ENCODE assay signal across 12 cellular contexts in the genomic region with DNA sequence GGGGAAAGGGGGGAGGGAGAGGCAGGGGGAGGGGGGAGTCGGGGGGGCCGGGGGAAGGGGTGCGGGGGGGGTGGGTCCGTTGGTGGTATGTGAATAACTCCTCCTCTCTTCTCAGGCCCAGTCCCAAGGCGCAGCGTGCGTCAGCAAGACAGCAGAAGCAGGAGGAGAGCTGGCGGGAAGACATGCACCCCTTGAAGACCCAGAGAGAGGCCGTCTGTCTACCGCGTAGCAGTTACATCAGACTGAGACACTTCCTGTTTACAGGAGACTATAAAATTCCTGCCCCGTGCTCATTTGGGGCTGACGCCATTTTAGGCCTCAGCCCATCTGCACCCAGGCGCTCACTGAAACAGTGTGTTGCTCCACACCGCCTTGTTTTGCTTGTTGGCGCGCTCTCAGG. TPM values are rescaled to one million over a fixed set of nuclear protein-coding genes. Genes with fewer than 3 reads are reported as not detected.
DNase-seq lines count a peak whose midpoint lies in the region; ATAC-seq, FAIRE-seq and TF ChIP-seq lines count a peak whose summit lies in the region.
"Had no signal": no experiment of that assay in that cellular context is flagged by ENCODE, and none has a peak within 500 bp of the region (broad histone marks: within the 10 kb centered on the region; RNA-seq: fewer than 3 reads in every experiment).

No MANE protein-coding gene starts in this region.

- CTCF ChIA-PET in K562 (lab: Yijun Ruan, JAX; ENCODE audit: low intra/inter-chr PET ratio): no interaction called here

- ATAC-seq in K562: peak; percentile 84
- no peak for ATAC-seq in GM18511 (IDR thresholded peaks at IDR 0.05; ENCODE audit: unreplicated experiment)
- ATAC-seq in GM18861 (IDR thresholded peaks at IDR 0.05; ENCODE audit: unreplicated experiment): no peak

- intact Hi-C loops in K562 (cut with micrococcal nuclease) (no loop called here), ovary (cut with DNase I) (no loop called here)

- no peak for TF ChIP-seq CTCF in K562 (IDR thresholded peaks at IDR 0.05 in 2 of 3, conservative IDR thresholded peaks at IDR 0.05 in 1 of 3; ENCODE audit: insufficient read depth in 2 of 3, low read depth in 1 of 3, low read length in 3 of 3)
- TF ChIP-seq CTCF in ovary (IDR thresholded peaks at IDR 0.05): no peak

- H3K9ac ChIP-seq in GM23248 (peak overlapping the region; percentile 90), K562 (ENCODE audit: insufficient read depth in 1 of 2, low read depth in 2 of 2, low read length in 2 of 2) (peak overlapping the region in 1 of 2 experiments; percentile 12; a peak in 1 of 4 replicates)

- 40 to 51% methylated on average over 9 to 17 of the region's 17 CpGs for WGBS in GM23248 (ENCODE audit: low coverage in 1 of 2, low lambda C conversion rate in 2 of 2, missing lambda C conversion rate in 2 of 2), 2 experiments
- WGBS in K562 (ENCODE audit: insufficient coverage, low coverage, missing lambda C conversion rate): 37% methylated on average over 13 of the region's 17 CpGs
- WGBS in ovary, 3 donors: 73 to 84% (median 77%) methylated on average over 16 to 17 of the region's 17 CpGs

- no peaks in the 10 kb centered on the region; the same call in 1 of the 2 replicates for H3F3A ChIP-seq in GM23248 (ENCODE audit: insufficient read depth)

- BruUV-seq in K562 (replicated peaks; lab: Mats Ljungman, UMichigan): no TSS peak

- peak overlapping the region; percentile 63 for H3K4me2 ChIP-seq in GM23248 (ENCODE audit: unreplicated experiment)
- H3K4me2 ChIP-seq in K562 (ENCODE audit: insufficient read depth, low read length): peak overlapping the region; percentile 64

- no peaks in the 10 kb centered on the region for H3K36me3 ChIP-seq in GM23248 (ENCODE audit: low read depth)
- H3K36me3 ChIP-seq in K562 (ENCODE audit: control insufficient read depth, insufficient read depth, low read length): no peaks in the 10 kb centered on the region
- H3K36me3 ChIP-seq in ovary: no peaks in the 10 kb centered on the region

- no peak overlapping the region for H2AFZ ChIP-seq in GM23248
- peak overlapping the region; percentile 84 for H2AFZ ChIP-seq in K562 (ENCODE audit: low read depth, low read length)

- H4K20me1 ChIP-seq in GM23248 (ENCODE audit: insufficient read depth) (no peaks in the 10 kb centered on the region), K562 (replicated peaks; ENCODE audit: control insufficient read depth, insufficient read depth, low read length) (no peaks in the 10 kb centered on the region)

- H3K27ac ChIP-seq in GM23248 (peak overlapping the region; percentile 85), K562 (ENCODE audit: extremely low read depth, low read depth, low read length) (0 out of 3 replicates have a peak overlapping the region, but pooled peaks have one; percentile 14), ovary (no peak overlapping the region)

- POLR2A ChIA-PET in K562 (lab: Yijun Ruan, JAX): interaction anchor here (1.5 kb wide), 1 partner anchor 13 kb away, joined by 3 read pairs; no protein-coding TSS in a partner anchor

- no peaks in the 10 kb centered on the region for H3K27me3 ChIP-seq in GM23248 (replicated peaks; ENCODE audit: insufficient read depth)
- peaks cover 12 to 27% of the 10 kb centered on the region in 2 experiments for H3K27me3 ChIP-seq in K562 (ENCODE audit: control insufficient read depth in 2 of 2, insufficient read depth in 2 of 2, low read length in 2 of 2)
- H3K27me3 ChIP-seq in ovary: no peaks in the 10 kb centered on the region

- H3K9me1 ChIP-seq in K562 (ENCODE audit: control insufficient read depth, insufficient read depth, low read length): no peaks in the 10 kb centered on the region

- peaks cover 30% of the 10 kb centered on the region for H3K4me1 ChIP-seq in GM23248 (ENCODE audit: insufficient read depth)
- peaks cover 0 to 8% of the 10 kb centered on the region in 2 experiments; a peak in 4 of 5 replicates for H3K4me1 ChIP-seq in K562 (replicated peaks in 1 of 2; ENCODE audit: control insufficient read depth in 2 of 2, insufficient read depth in 2 of 2, low read length in 2 of 2)
- no peaks in the 10 kb centered on the region for H3K4me1 ChIP-seq in ovary (ENCODE audit: insufficient read depth)

- no peak for TF ChIP-seq EP300 in K562 (IDR thresholded peaks at IDR 0.05; ENCODE audit: low read length)
- no peak for TF ChIP-seq EP300 in ovary (IDR thresholded peaks at IDR 0.05)

- TF ChIP-seq POLR2A in K562 (conservative IDR thresholded peaks at IDR 0.05): no peak
- TF ChIP-seq POLR2A in ovary (IDR thresholded peaks at IDR 0.05): peak; percentile 33

- H3K9me3 ChIP-seq in GM23248 (ENCODE audit: low read depth): no peaks in the 10 kb centered on the region
- no peaks in the 10 kb centered on the region for H3K9me3 ChIP-seq in K562 (replicated peaks; ENCODE audit: control insufficient read depth, insufficient read depth, low read depth, low read length)
- no peaks in the 10 kb centered on the region for H3K9me3 ChIP-seq in ovary

- H3K4me3 ChIP-seq in GM23248 (peak overlapping the region; percentile 71), K562 (no peak overlapping the region), ovary (peak overlapping the region; percentile 22)

- H3K79me2 ChIP-seq in GM23248 (ENCODE audit: insufficient read depth): peaks cover 27% of the 10 kb centered on the region
- H3K79me2 ChIP-seq in K562 (ENCODE audit: control insufficient read depth, insufficient read depth, low read length): no peaks in the 10 kb centered on the region

- peak; percentile 93 for DNase-seq in GM23248
- DNase-seq in NCI-H2196 (lab: John Stamatoyannopoulos, UW; ENCODE audit: unreplicated experiment): peak; percentile 50
- peak in 3 of 4 experiments; percentile 17 to 42 (median 33) for DNase-seq in K562 (ENCODE audit: extremely low read depth in 1 of 4, low spot score in 3 of 4)
- DNase-seq in ovary: peak in 3 of 5 donors; percentile 46 to 75 (median 55)
- no peak for DNase-seq in kidney tubule cell (ENCODE audit: low spot score)
- DNase-seq: activated effector memory CD4-positive, alpha-beta T cell treated with anti-CD3 and anti-CD28 coated beads, Interleukin-2, amount 50 U/mL, for 16 hours; effector memory CD4-positive, alpha-beta T cell; NCI-H187 treated with DMSO at 0.1 percent for 48 hours; nephron progenitor cell; substantia nigra had no signal

- no peaks in the 10 kb centered on the region for H3K9me2 ChIP-seq in GM23248 (ENCODE audit: insufficient read depth)

- no peak for FAIRE-seq in K562 (lab: Jason Lieb, UNC)

- in situ Hi-C loops in GM23248 (cut with MboI) (no loop called here), K562 (cut with MboI) (no loop called here)

- TF ChIP-seq RAD21 in K562 (CRISPR knock-in tag; conservative IDR thresholded peaks at IDR 0.05 in 1 of 2, IDR thresholded peaks at IDR 0.05 in 1 of 2): no peak

TF ChIP-seq in K562, 482 proteins besides CTCF, POLR2A, EP300 and RAD21 (continues in another document):
- no peak for TF ChIP-seq E2F5 (CRISPR knock-in tag; IDR thresholded peaks at IDR 0.05)
- no peak for TF ChIP-seq ZNF134 (CRISPR knock-in tag; conservative IDR thresholded peaks at IDR 0.05)
- TF ChIP-seq MYC (IDR thresholded peaks at IDR 0.05; ENCODE audit: low read depth, low read length): peak; percentile 35; the same call in 1 of the 2 replicates
- no peak for TF ChIP-seq MYC (CRISPR knock-in tag; IDR thresholded peaks at IDR 0.05; ENCODE audit: borderline replicate concordance, low read depth)
- no peak for TF ChIP-seq MECOM (CRISPR knock-in tag; IDR thresholded peaks at IDR 0.05)
- TF ChIP-seq ETV1 (tag; conservative IDR thresholded peaks at IDR 0.05; ENCODE audit: low read depth): peak; percentile 74
- TF ChIP-seq PHF8 (IDR thresholded peaks at IDR 0.05; ENCODE audit: borderline replicate concordance, low read length): peak; percentile 18; the same call in 1 of the 2 replicates
- TF ChIP-seq ATF7 (IDR thresholded peaks at IDR 0.05): peak; percentile 23; the same call in 1 of the 2 replicates
- TF ChIP-seq GABPA (tag; conservative IDR thresholded peaks at IDR 0.05; ENCODE audit: low read depth): peak; percentile 44; the same call in 1 of the 2 replicates

RNA-seq across cellular contexts. Expression of gene SETD4, which starts 55.3 kb away (rescaled TPM):
- 10.4 and 12.9 TPM in 2 replicates for total RNA-seq in GM23248 (2014; rRNA removed; shearing (Covaris generic))
- polyA plus RNA-seq in GM23248 (2016; fragmentation: Nextera tagmentation; extraction: Ambion mirVana) (12.5 and 12.7 TPM in 2 replicates), K562 (2011; rRNA removed) (20.1 and 24.5 TPM in 2 replicates), K562 (2014; fragmentation: Illumina TruSeq; extraction: Trizol) (26.2 and 27.4 TPM in 2 replicates), K562 (2014; fragmentation: Nextera tagmentation; extraction: Ambion mirVana) (10 to 100 TPM; 49.2 to 51.3 TPM), K562 (2014; rRNA removed) (31.7 and 32.5 TPM in 2 replicates), ovary (10 to 100 TPM; 11.6 to 18.6 TPM)
- total RNA-seq in K562 (2011; cell fraction: chromatin; rRNA removed; ENCODE audit: low replicate concordance): 72.3 and 98.7 TPM in 2 replicates
- total RNA-seq in K562 (2011; cell fraction: nucleolus; rRNA removed): 43.0 and 50.5 TPM in 2 replicates
- 68.0 and 93.6 TPM in 2 replicates for total RNA-seq in K562 (2011; cell fraction: nucleoplasm; rRNA removed)
- total RNA-seq in K562 (2014; rRNA removed) (16.0 and 16.1 TPM in 2 replicates), K562 (2014; rRNA removed; fragmentation: Illumina TruSeq; extraction: Trizol) (25.7 and 27.1 TPM in 2 replicates), K562 (2015; rRNA removed; fragmentation: Illumina TruSeq; extraction: Trizol) (23.6 and 23.9 TPM in 2 replicates), K562 (2021) (23.5 and 27.0 TPM in 2 replicates), ovary (10 to 100 TPM; 12.2 to 22.9 (median 15.6) TPM)
- 11.7 and 14.6 TPM in 2 replicates for polyA plus RNA-seq in K562 (2011; cell fraction: cytosol; rRNA removed)
- 43.3 and 46.0 TPM in 2 replicates for polyA plus RNA-seq in K562 (2011; cell fraction: nucleus; rRNA removed)
- 12.9 and 14.2 TPM in 2 replicates for polyA plus RNA-seq in K562 (2012)
- 22.6 and 27.8 TPM in 2 replicates for polyA minus RNA-seq in K562 (2011; rRNA and poly(A)+ RNA removed)
- 10.6 and 18.2 TPM in 2 replicates for polyA minus RNA-seq in K562 (2011; cell fraction: cytosol; rRNA and poly(A)+ RNA removed)
- 23.3 and 29.3 TPM in 2 replicates for polyA minus RNA-seq in K562 (2011; cell fraction: nucleus; rRNA and poly(A)+ RNA removed)

Comparison
In these comparisons a context has a peak if more than half of its experiments do, and no peak if none do; other contexts are left out.
1. H3K27ac ChIP-seq: peak in GM23248 (single experiment) and K562 (single experiment); none in ovary (0 of 2).